Comparison of ENCODE assay signal across 1 cellular context in the genomic region with DNA sequence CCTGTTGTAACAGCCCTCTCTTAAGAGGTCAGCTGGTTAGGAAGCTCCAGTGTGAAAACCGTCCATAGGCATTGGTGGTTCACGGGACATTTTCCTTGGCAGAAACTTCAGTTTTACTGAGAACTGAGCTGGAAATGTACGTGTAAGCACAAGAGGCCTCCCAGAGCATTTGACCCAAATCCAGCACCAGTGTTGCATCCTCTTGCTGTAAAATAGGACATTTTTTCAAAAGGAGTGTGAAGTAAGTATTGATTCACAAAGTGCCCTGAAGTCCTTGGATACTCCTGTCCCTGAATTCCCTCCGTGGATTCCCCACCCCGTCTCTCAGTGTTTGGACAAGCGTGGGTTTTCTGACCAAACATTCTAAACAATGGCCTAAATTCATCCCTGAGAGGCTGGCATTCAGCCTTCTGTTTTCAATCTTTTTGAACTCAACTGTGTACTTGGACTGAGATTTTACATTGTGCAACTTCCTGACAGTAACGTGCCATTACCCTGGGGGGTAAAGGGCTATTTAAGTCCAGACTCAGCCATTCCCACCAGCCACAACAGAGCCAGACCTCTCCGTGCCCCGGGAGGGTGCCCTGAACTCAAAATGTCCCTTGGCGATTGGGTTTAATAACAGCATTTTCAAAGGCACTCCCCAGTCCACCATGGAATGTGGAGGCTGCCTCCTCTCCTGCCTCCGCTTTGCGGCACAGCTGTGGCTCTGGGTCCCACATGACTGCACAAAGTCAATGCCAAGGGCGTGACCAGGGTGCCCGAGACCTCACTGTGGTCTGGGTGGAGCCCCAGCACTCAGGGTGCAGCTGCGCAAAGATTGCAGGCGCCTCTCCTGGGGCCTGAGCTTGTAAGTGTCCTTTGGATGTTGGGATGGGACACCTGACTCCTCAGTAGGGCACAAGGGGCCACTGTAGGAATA.
TF ChIP-seq lines count a peak whose summit lies in the region.

No MANE protein-coding gene starts in this region.

TF ChIP-seq in HepG2, 621 proteins besides CTCF, POLR2A, EP300 and RAD21 (continued from another document and continues in another):
- TF ChIP-seq, protein P1, sequence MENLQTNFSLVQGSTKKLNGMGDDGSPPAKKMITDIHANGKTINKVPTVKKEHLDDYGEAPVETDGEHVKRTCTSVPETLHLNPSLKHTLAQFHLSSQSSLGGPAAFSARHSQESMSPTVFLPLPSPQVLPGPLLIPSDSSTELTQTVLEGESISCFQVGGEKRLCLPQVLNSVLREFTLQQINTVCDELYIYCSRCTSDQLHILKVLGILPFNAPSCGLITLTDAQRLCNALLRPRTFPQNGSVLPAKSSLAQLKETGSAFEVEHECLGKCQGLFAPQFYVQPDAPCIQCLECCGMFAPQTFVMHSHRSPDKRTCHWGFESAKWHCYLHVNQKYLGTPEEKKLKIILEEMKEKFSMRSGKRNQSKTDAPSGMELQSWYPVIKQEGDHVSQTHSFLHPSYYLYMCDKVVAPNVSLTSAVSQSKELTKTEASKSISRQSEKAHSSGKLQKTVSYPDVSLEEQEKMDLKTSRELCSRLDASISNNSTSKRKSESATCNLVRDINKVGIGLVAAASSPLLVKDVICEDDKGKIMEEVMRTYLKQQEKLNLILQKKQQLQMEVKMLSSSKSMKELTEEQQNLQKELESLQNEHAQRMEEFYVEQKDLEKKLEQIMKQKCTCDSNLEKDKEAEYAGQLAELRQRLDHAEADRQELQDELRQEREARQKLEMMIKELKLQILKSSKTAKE (CRISPR knock-in tag; IDR thresholded peaks at IDR 0.05; ENCODE audit: borderline replicate concordance) = peak; percentile 100
- TF ChIP-seq NAIF1 (CRISPR knock-in tag; IDR thresholded peaks at IDR 0.05; ENCODE audit: borderline replicate concordance) (no peak; the same call in 1 of the 2 replicates), GLI4 (CRISPR knock-in tag; IDR thresholded peaks at IDR 0.05; ENCODE audit: borderline replicate concordance) (no peak; the same call in 1 of the 2 replicates), KLF6 (CRISPR knock-in tag; IDR thresholded peaks at IDR 0.05) (peak; percentile 90), PLRG1 (conservative IDR thresholded peaks at IDR 0.05) (no peak), ZNF737 (CRISPR knock-in tag; IDR thresholded peaks at IDR 0.05; ENCODE audit: borderline replicate concordance) (no peak), RORA (CRISPR knock-in tag; IDR thresholded peaks at IDR 0.05) (0 out of 2 replicates have a peak, but pooled peaks have one; percentile 54), YEATS4 (CRISPR knock-in tag; IDR thresholded peaks at IDR 0.05; ENCODE audit: borderline replicate concordance) (peak; percentile 71; the same call in 1 of the 2 replicates), ZNF557 (CRISPR knock-in tag; IDR thresholded peaks at IDR 0.05) (peak; percentile 78; the same call in 1 of the 2 replicates), SMAD1 (CRISPR knock-in tag; IDR thresholded peaks at IDR 0.05; ENCODE audit: borderline replicate concordance, low read depth) (no peak; the same call in 1 of the 2 replicates), ZSCAN22 (CRISPR knock-in tag; IDR thresholded peaks at IDR 0.05) (peak; percentile 83), RFXAP (CRISPR knock-in tag; IDR thresholded peaks at IDR 0.05; ENCODE audit: borderline replicate concordance) (peak; percentile 89), HNRNPH1 (optimal IDR thresholded peaks at IDR 0.05; ENCODE audit: low read depth, low read length) (peak; percentile 54), ZNF589 (CRISPR knock-in tag; conservative IDR thresholded peaks at IDR 0.05) (peak; percentile 78; the same call in 1 of the 2 replicates), SYNCRIP (IDR thresholded peaks at IDR 0.05; ENCODE audit: insufficient read depth, low read depth, low read length) (no peak), ZNF776 (CRISPR knock-in tag; IDR thresholded peaks at IDR 0.05) (peak; percentile 76; the same call in 1 of the 2 replicates), SMAD3 (CRISPR knock-in tag; IDR thresholded peaks at IDR 0.05) (peak; percentile 99), ZNF569 (CRISPR knock-in tag; IDR thresholded peaks at IDR 0.05; ENCODE audit: borderline replicate concordance) (0 out of 2 replicates have a peak, but pooled peaks have one; percentile 81), ARNTL (CRISPR knock-in tag; IDR thresholded peaks at IDR 0.05) (peak; percentile 96), ATF1 (CRISPR knock-in tag; IDR thresholded peaks at IDR 0.05) (peak; percentile 83; the same call in 1 of the 2 replicates), IKZF4 (CRISPR knock-in tag; IDR thresholded peaks at IDR 0.05; ENCODE audit: borderline replicate concordance, low read depth, not compliant biosample characterization) (peak; percentile 74), ZNF343 (CRISPR knock-in tag; IDR thresholded peaks at IDR 0.05) (peak; percentile 72; the same call in 1 of the 2 replicates), NCOR1 (IDR thresholded peaks at IDR 0.05; ENCODE audit: borderline replicate concordance, low read length) (peak; percentile 100), MEIS2 (CRISPR knock-in tag; IDR thresholded peaks at IDR 0.05) (peak; percentile 96), ZNF720 (CRISPR knock-in tag; IDR thresholded peaks at IDR 0.05) (no peak), ZNF605 (CRISPR knock-in tag; IDR thresholded peaks at IDR 0.05) (peak; percentile 84; the same call in 1 of the 2 replicates), ZNF264 (CRISPR knock-in tag; IDR thresholded peaks at IDR 0.05) (peak; percentile 96), ZNF329 (CRISPR knock-in tag; IDR thresholded peaks at IDR 0.05; ENCODE audit: low read depth) (0 out of 2 replicates have a peak, but pooled peaks have one; percentile 57), ZMYM2 (CRISPR knock-in tag; IDR thresholded peaks at IDR 0.05) (peak; percentile 98), U2AF1 (optimal IDR thresholded peaks at IDR 0.05; ENCODE audit: low read depth, low read length) (peak; percentile 87), ZNF546 (CRISPR knock-in tag; conservative IDR thresholded peaks at IDR 0.05) (0 out of 2 replicates have a peak, but pooled peaks have one; percentile 25), ZNF678 (CRISPR knock-in tag; IDR thresholded peaks at IDR 0.05) (peak; percentile 94; the same call in 1 of the 2 replicates), TGIF2 (CRISPR knock-in tag; IDR thresholded peaks at IDR 0.05) (peak; percentile 51; the same call in 1 of the 2 replicates)
- TF ChIP-seq, protein P2, sequence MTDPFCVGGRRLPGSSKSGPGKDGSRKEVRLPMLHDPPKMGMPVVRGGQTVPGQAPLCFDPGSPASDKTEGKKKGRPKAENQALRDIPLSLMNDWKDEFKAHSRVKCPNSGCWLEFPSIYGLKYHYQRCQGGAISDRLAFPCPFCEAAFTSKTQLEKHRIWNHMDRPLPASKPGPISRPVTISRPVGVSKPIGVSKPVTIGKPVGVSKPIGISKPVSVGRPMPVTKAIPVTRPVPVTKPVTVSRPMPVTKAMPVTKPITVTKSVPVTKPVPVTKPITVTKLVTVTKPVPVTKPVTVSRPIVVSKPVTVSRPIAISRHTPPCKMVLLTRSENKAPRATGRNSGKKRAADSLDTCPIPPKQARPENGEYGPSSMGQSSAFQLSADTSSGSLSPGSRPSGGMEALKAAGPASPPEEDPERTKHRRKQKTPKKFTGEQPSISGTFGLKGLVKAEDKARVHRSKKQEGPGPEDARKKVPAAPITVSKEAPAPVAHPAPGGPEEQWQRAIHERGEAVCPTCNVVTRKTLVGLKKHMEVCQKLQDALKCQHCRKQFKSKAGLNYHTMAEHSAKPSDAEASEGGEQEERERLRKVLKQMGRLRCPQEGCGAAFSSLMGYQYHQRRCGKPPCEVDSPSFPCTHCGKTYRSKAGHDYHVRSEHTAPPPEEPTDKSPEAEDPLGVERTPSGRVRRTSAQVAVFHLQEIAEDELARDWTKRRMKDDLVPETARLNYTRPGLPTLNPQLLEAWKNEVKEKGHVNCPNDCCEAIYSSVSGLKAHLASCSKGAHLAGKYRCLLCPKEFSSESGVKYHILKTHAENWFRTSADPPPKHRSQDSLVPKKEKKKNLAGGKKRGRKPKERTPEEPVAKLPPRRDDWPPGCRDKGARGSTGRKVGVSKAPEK (CRISPR knock-in tag; IDR thresholded peaks at IDR 0.05; ENCODE audit: borderline replicate concordance) = peak; percentile 99
- TF ChIP-seq, protein P3, sequence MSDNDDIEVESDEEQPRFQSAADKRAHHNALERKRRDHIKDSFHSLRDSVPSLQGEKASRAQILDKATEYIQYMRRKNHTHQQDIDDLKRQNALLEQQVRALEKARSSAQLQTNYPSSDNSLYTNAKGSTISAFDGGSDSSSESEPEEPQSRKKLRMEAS (IDR thresholded peaks at IDR 0.05) = peak; percentile 82
- TF ChIP-seq, protein P4, sequence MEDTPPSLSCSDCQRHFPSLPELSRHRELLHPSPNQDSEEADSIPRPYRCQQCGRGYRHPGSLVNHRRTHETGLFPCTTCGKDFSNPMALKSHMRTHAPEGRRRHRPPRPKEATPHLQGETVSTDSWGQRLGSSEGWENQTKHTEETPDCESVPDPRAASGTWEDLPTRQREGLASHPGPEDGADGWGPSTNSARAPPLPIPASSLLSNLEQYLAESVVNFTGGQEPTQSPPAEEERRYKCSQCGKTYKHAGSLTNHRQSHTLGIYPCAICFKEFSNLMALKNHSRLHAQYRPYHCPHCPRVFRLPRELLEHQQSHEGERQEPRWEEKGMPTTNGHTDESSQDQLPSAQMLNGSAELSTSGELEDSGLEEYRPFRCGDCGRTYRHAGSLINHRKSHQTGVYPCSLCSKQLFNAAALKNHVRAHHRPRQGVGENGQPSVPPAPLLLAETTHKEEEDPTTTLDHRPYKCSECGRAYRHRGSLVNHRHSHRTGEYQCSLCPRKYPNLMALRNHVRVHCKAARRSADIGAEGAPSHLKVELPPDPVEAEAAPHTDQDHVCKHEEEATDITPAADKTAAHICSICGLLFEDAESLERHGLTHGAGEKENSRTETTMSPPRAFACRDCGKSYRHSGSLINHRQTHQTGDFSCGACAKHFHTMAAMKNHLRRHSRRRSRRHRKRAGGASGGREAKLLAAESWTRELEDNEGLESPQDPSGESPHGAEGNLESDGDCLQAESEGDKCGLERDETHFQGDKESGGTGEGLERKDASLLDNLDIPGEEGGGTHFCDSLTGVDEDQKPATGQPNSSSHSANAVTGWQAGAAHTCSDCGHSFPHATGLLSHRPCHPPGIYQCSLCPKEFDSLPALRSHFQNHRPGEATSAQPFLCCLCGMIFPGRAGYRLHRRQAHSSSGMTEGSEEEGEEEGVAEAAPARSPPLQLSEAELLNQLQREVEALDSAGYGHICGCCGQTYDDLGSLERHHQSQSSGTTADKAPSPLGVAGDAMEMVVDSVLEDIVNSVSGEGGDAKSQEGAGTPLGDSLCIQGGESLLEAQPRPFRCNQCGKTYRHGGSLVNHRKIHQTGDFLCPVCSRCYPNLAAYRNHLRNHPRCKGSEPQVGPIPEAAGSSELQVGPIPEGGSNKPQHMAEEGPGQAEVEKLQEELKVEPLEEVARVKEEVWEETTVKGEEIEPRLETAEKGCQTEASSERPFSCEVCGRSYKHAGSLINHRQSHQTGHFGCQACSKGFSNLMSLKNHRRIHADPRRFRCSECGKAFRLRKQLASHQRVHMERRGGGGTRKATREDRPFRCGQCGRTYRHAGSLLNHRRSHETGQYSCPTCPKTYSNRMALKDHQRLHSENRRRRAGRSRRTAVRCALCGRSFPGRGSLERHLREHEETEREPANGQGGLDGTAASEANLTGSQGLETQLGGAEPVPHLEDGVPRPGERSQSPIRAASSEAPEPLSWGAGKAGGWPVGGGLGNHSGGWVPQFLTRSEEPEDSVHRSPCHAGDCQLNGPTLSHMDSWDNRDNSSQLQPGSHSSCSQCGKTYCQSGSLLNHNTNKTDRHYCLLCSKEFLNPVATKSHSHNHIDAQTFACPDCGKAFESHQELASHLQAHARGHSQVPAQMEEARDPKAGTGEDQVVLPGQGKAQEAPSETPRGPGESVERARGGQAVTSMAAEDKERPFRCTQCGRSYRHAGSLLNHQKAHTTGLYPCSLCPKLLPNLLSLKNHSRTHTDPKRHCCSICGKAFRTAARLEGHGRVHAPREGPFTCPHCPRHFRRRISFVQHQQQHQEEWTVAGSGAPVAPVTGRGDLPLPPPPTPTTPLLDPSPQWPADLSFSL (CRISPR knock-in tag; IDR thresholded peaks at IDR 0.05) = 0 out of 2 replicates have a peak, but pooled peaks have one; percentile 8
- TF ChIP-seq, protein P5, sequence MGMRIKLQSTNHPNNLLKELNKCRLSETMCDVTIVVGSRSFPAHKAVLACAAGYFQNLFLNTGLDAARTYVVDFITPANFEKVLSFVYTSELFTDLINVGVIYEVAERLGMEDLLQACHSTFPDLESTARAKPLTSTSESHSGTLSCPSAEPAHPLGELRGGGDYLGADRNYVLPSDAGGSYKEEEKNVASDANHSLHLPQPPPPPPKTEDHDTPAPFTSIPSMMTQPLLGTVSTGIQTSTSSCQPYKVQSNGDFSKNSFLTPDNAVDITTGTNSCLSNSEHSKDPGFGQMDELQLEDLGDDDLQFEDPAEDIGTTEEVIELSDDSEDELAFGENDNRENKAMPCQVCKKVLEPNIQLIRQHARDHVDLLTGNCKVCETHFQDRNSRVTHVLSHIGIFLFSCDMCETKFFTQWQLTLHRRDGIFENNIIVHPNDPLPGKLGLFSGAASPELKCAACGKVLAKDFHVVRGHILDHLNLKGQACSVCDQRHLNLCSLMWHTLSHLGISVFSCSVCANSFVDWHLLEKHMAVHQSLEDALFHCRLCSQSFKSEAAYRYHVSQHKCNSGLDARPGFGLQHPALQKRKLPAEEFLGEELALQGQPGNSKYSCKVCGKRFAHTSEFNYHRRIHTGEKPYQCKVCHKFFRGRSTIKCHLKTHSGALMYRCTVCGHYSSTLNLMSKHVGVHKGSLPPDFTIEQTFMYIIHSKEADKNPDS (CRISPR knock-in tag; IDR thresholded peaks at IDR 0.05) = peak; percentile 98
- TF ChIP-seq, protein P6, sequence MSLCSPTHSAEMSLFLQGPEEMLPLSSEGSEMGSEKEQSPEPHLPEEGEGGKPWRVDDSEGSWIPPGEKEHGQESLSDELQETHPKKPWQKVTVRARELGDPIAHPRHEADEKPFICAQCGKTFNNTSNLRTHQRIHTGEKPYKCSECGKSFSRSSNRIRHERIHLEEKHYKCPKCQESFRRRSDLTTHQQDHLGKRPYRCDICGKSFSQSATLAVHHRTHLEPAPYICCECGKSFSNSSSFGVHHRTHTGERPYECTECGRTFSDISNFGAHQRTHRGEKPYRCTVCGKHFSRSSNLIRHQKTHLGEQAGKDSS (CRISPR knock-in tag; IDR thresholded peaks at IDR 0.05; ENCODE audit: borderline replicate concordance, low read depth) = peak; percentile 85; the same call in 1 of the 2 replicates
- TF ChIP-seq, protein P7, sequence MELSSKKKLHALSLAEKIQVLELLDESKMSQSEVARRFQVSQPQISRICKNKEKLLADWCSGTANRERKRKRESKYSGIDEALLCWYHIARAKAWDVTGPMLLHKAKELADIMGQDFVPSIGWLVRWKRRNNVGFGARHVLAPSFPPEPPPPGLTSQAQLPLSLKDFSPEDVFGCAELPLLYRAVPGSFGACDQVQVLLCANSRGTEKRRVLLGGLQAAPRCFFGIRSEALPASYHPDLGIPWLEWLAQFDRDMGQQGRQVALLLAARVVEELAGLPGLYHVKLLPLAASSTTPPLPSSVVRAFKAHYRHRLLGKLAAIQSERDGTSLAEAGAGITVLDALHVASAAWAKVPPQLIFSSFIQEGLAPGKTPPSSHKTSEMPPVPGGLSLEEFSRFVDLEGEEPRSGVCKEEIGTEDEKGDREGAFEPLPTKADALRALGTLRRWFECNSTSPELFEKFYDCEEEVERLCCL (CRISPR knock-in tag; IDR thresholded peaks at IDR 0.05; ENCODE audit: borderline replicate concordance) = no peak; the same call in 1 of the 2 replicates
- TF ChIP-seq, protein P8, sequence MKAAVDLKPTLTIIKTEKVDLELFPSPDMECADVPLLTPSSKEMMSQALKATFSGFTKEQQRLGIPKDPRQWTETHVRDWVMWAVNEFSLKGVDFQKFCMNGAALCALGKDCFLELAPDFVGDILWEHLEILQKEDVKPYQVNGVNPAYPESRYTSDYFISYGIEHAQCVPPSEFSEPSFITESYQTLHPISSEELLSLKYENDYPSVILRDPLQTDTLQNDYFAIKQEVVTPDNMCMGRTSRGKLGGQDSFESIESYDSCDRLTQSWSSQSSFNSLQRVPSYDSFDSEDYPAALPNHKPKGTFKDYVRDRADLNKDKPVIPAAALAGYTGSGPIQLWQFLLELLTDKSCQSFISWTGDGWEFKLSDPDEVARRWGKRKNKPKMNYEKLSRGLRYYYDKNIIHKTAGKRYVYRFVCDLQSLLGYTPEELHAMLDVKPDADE (CRISPR knock-in tag; IDR thresholded peaks at IDR 0.05) = no peak
